ENCODE assay signal across 8 cellular contexts in the genomic region with DNA sequence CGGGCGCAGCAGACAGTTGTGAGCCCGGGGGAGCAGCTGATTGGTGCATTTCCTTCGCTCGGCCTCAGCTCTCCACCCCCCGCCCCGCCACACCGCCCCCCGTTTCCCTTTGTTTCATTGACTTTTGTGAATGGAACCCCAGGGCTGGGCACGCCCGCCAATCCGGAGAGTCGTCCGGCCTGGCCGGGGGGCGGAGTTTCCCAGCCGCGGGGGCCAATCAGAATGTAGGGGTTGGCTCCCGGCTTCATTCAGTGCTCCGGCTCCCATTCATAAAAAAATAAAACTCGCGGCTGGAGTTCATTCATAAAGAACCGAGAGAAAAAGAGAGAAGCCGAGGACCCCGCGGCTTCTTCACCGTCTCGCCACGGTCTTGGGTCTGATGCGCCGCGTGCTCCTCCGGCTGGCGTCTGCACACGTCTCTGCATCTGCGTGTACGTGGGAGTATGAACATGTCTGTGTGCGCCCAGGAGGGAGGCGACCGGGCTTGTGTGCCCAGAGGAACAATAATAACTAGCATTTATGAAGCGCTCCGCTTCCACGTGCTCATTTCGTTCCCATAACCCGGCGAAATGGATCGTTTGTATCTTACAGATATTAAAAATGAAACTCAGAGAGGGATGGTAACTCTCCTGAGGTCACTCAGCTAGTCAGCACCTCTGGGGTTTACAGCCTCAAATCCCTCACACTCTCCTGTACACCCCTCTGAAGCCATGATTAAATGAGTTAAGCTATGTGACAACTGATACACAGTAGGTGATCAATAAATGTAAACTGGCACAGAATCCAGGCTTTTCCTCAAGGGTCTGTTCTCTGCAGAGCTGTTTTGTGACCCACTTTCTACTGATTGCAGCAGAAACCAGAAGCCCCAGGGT. TPM values are rescaled to one million over a fixed set of nuclear protein-coding genes. Genes with fewer than 3 reads are reported as not detected.
DNase-seq lines count a peak whose midpoint lies in the region; ATAC-seq and TF ChIP-seq lines count a peak whose summit lies in the region.

TSS of gene ETV4 (minus strand) at position 24 of the 872 bp plus-strand sequence. CDS start 723 bp downstream, outside the sequence.

- H3K4me3 Mint-ChIP-seq in activated T-cell treated with anti-CD3 and anti-CD28 coated beads, Interleukin-2, amount 50 U/mL, for 24 hours: peak within 1 kb of the TSS; percentile 80

- H3K27ac Mint-ChIP-seq in activated T-cell treated with anti-CD3 and anti-CD28 coated beads, Interleukin-2, amount 50 U/mL, for 24 hours: peak within 1 kb of the TSS; percentile 50

- CTCF ChIA-PET in PC-9 (lab: Charles Lee): interaction anchor here (0.6 kb wide), 1 partner anchor 63 kb away, joined by 3 read pairs; the partner anchor contains the start of gene DHX8

- H3K79me2 ChIP-seq in PC-9 (ENCODE audit: low read depth): peaks cover 27% of the 10 kb centered on the region

- H3K27ac ChIP-seq in PC-9: peak within 1 kb of the TSS; percentile 94
- H3K27ac ChIP-seq in esophagus (ENCODE audit: low read depth in 2 of 2, low read length in 1 of 2): peak within 1 kb of the TSS; percentile 29 to 85

- H3K36me3 ChIP-seq in PC-9 (ENCODE audit: low read depth): peaks cover 4% of the 10 kb centered on the region; the same call in 1 of the 2 replicates
- no peaks in the 10 kb centered on the region for H3K36me3 ChIP-seq in esophagus (ENCODE audit: control insufficient read depth in 2 of 2, insufficient read depth in 2 of 2, low read length in 1 of 2)
- H3K36me3 ChIP-seq in mucosa of stomach (ENCODE audit: control insufficient read depth, insufficient read depth, low read length): no peaks in the 10 kb centered on the region

- H3K4me1 ChIP-seq in PC-9 (replicated peaks; ENCODE audit: insufficient read depth) (peaks cover 34% of the 10 kb centered on the region), esophagus (ENCODE audit: control insufficient read depth in 2 of 2, insufficient read depth in 2 of 2, low read length in 1 of 2) (peaks cover 0 to 12% of the 10 kb centered on the region in 2 donors), mucosa of stomach (ENCODE audit: control insufficient read depth, insufficient read depth, low read length) (peaks cover 21% of the 10 kb centered on the region)

- peaks cover 27% of the 10 kb centered on the region for H3F3A ChIP-seq in PC-9 (ENCODE audit: insufficient read depth, low read depth)

- H3K27me3 ChIP-seq in PC-9 (ENCODE audit: insufficient read depth, low read depth): no peaks in the 10 kb centered on the region
- no peaks in the 10 kb centered on the region for H3K27me3 ChIP-seq in esophagus (ENCODE audit: control insufficient read depth in 1 of 2, insufficient read depth in 2 of 2, low read length in 2 of 2)
- peaks cover 38% of the 10 kb centered on the region for H3K27me3 ChIP-seq in mucosa of stomach (ENCODE audit: control insufficient read depth, insufficient read depth, low read length)

- no peaks in the 10 kb centered on the region for H3K9me3 ChIP-seq in PC-9 (ENCODE audit: insufficient read depth, low read depth)
- no peaks in the 10 kb centered on the region for H3K9me3 ChIP-seq in esophagus (ENCODE audit: control insufficient read depth in 2 of 2, insufficient read depth in 1 of 2, low read depth in 1 of 2, low read length in 1 of 2)
- H3K9me3 ChIP-seq in mucosa of stomach (ENCODE audit: control insufficient read depth, low read length): no peaks in the 10 kb centered on the region

- BruUV-seq in PC-9 (replicated peaks; lab: Mats Ljungman, UMichigan): TSS peak; percentile 39

- H3K36me3 Mint-ChIP-seq in activated T-cell treated with anti-CD3 and anti-CD28 coated beads, Interleukin-2, amount 50 U/mL, for 24 hours (ENCODE audit: low read depth): no peaks in the 10 kb centered on the region

- no peaks in the 10 kb centered on the region for H3K9me3 Mint-ChIP-seq in activated T-cell treated with anti-CD3 and anti-CD28 coated beads, Interleukin-2, amount 50 U/mL, for 24 hours

- H3K27me3 Mint-ChIP-seq in activated T-cell treated with anti-CD3 and anti-CD28 coated beads, Interleukin-2, amount 50 U/mL, for 24 hours: peaks cover 74% of the 10 kb centered on the region

- H3K4me3 ChIP-seq in PC-9: peak within 1 kb of the TSS; percentile 85
- peak within 1 kb of the TSS; percentile 47 to 55 for H3K4me3 ChIP-seq in esophagus (ENCODE audit: low read depth in 1 of 2, low read length in 2 of 2)
- H3K4me3 ChIP-seq in mucosa of stomach (ENCODE audit: low read length): peak within 1 kb of the TSS; percentile 25

- intact Hi-C loops in PC-9 (cut with micrococcal nuclease; ENCODE audit: unreplicated experiment): no loop called here

- peaks cover 21% of the 10 kb centered on the region for H3K4me1 Mint-ChIP-seq in activated T-cell treated with anti-CD3 and anti-CD28 coated beads, Interleukin-2, amount 50 U/mL, for 24 hours (ENCODE audit: low read depth)

- H3K4me2 ChIP-seq in PC-9: peak within 1 kb of the TSS; percentile 92

- DNase-seq in CMK (ENCODE audit: low read depth): peak; percentile 63
- DNase-seq in HuH-7 (ENCODE audit: low spot score): peak; percentile 99
- peak; percentile 86 to 96 for DNase-seq in PC-9
- DNase-seq in activated T-cell treated with anti-CD3 and anti-CD28 coated beads, Interleukin-2, amount 50 U/mL, for 24 hours: peak; percentile 94
- DNase-seq in stimulated activated CD8-positive, alpha-beta memory T cell treated with anti-CD3 and anti-CD28 coated beads, Interleukin-4, amount 100 ng/mL, for 24 hours (ENCODE audit: low read depth): peak; percentile 90

- peak within 1 kb of the TSS; percentile 37 for H3K9ac ChIP-seq in mucosa of stomach (ENCODE audit: low read length)

- H4K20me1 ChIP-seq in PC-9 (ENCODE audit: insufficient read depth): no peaks in the 10 kb centered on the region

- 0 to 1% methylated on average over 47 of the region's 47 CpGs for WGBS in esophagus, 2 donors

- POLR2A ChIA-PET in PC-9 (lab: Charles Lee; ENCODE audit: unreplicated experiment): interaction anchor here (0.6 kb wide), 3 partner anchors 10 to 1530 kb away, joined by 3 to 4 read pairs (median 3); no protein-coding TSS in a partner anchor

- no peaks in the 10 kb centered on the region for H3K9me2 ChIP-seq in PC-9 (ENCODE audit: insufficient read depth)

- H2AFZ ChIP-seq in PC-9: peak within 1 kb of the TSS; percentile 86

- peak; percentile 78 for ATAC-seq in GM21447 (IDR thresholded peaks at IDR 0.05; ENCODE audit: unreplicated experiment)

- TF ChIP-seq CTCF in PC-9 (conservative IDR thresholded peaks at IDR 0.05): no peak

RNA-seq across cellular contexts. Expression of gene ETV4, which starts in this region (rescaled TPM):
- 61.9 and 84.2 TPM in 2 replicates for total RNA-seq in PC-9 (2021)
- 1 to 10 TPM; 4.1 to 7.4 TPM for polyA plus RNA-seq in esophagus

Comparison
In these comparisons a context has a peak if more than half of its experiments do, and no peak if none do; other contexts are left out.
1. Peak in every context shown above with its lines: DNase-seq, ATAC-seq, H3K4me3 ChIP-seq and H3K27ac ChIP-seq.
2. H3K4me3 ChIP-seq: peak in every context shown above with its lines; median percentile 85 in PC-9; 51 in esophagus; 25 in mucosa of stomach.